In the genomic region with DNA sequence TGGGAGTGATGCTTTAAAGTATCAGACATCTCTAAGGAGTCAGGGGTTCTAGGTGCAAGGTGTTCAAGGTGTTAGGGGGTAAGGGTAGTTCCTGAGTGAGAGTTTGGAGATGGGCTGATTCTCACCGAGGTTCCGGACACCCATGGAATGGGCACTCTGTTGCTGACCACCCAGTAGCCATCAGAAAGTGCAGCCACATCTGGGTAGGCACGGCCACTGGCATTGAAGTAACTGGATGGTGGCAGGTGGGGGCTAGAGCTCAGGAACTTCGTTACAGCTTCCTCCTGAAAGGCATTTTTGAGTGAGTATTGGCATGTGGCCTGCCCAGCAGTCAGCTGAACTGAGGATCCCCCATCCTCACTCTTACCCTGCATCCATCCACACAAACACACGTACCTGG, we compare ENCODE assay signal across 21 cellular contexts. TPM values are rescaled to one million over a fixed set of nuclear protein-coding genes. Genes with fewer than 3 reads are reported as not detected.
DNase-seq lines count a peak whose midpoint lies in the region; ATAC-seq and TF ChIP-seq lines count a peak whose summit lies in the region.
"Had no signal": no experiment of that assay in that cellular context is flagged by ENCODE, and none has a peak within 500 bp of the region (broad histone marks: within the 10 kb centered on the region; RNA-seq: fewer than 3 reads in every experiment).

No MANE protein-coding gene starts in this region.

- H3K27ac ChIP-seq in tibial artery: peak overlapping the region; percentile 3 to 34
- H3K27ac ChIP-seq: SJSA1 had no signal

- H3K27ac Mint-ChIP-seq in IgD-negative memory B cell (peak overlapping the region; percentile 10 to 70 (median 21)), neural crest cell (ENCODE audit: unreplicated experiment) (no peak overlapping the region)

- TF ChIP-seq CTCF in neural crest cell (conservative IDR thresholded peaks at IDR 0.05) (no peak), tibial artery (IDR thresholded peaks at IDR 0.05) (no peak)

- H3K27me3 Mint-ChIP-seq in IgD-negative memory B cell: no peaks in the 10 kb centered on the region
- H3K27me3 Mint-ChIP-seq in neural crest cell (ENCODE audit: low read depth): no peaks in the 10 kb centered on the region

- no peaks in the 10 kb centered on the region for H3K27me3 ChIP-seq in tibial artery
- H3K27me3 ChIP-seq: SJSA1 had no signal

- no peaks in the 10 kb centered on the region for H3K9me3 ChIP-seq in tibial artery
- H3K9me3 ChIP-seq: SJSA1 had no signal

- no peaks in the 10 kb centered on the region for H3K9me3 Mint-ChIP-seq in IgD-negative memory B cell
- H3K9me3 Mint-ChIP-seq in neural crest cell: no peaks in the 10 kb centered on the region

- no peak overlapping the region for H3K4me3 ChIP-seq in tibial artery
- H3K4me3 ChIP-seq: SJSA1 had no signal

- peak; percentile 41 for DNase-seq in activated effector memory CD4-positive, alpha-beta T cell treated with anti-CD3 and anti-CD28 coated beads, Interleukin-2, amount 50 U/mL, for 16 hours
- DNase-seq in activated effector memory CD4-positive, alpha-beta T cell treated with Interleukin-2 at 50 U/mL for 16 hours: no peak
- DNase-seq in neural crest cell (ENCODE audit: low read depth, low spot score) (no peak), tibial artery (no peak), NCI-H187 (lab: John Stamatoyannopoulos, UW) (no peak)
- DNase-seq: 8988T, ACHN, DMS153, DND-41, KG1, MM.1S, NCI-H1694, NCI-H2081, NCI-H2227 treated with DMSO at 0.1 percent for 48 hours, NCI-H69, Right ventricle myocardium superior, RPMI8226 had no signal

- H3K36me3 ChIP-seq in tibial artery: peaks cover 22 to 45% (median 27%) of the 10 kb centered on the region in 3 donors

- peaks cover 0 to 52% (median 34%) of the 10 kb centered on the region in 4 donors for H3K4me1 ChIP-seq in tibial artery

- H3K36me3 Mint-ChIP-seq in IgD-negative memory B cell (peaks cover 2% of the 10 kb centered on the region), neural crest cell (ENCODE audit: low read depth) (peaks cover 7% of the 10 kb centered on the region)

- peaks cover 3 to 18% (median 16%) of the 10 kb centered on the region in 3 donors for H3K4me1 Mint-ChIP-seq in IgD-negative memory B cell
- H3K4me1 Mint-ChIP-seq in neural crest cell: peaks cover 11% of the 10 kb centered on the region

- ATAC-seq in HG03135 (IDR thresholded peaks at IDR 0.05; ENCODE audit: unreplicated experiment): no peak
- ATAC-seq: HCT116 had no signal

- H3K4me3 Mint-ChIP-seq in IgD-negative memory B cell (peak overlapping the region in 1 of 4 donors; percentile 47), neural crest cell (peak overlapping the region; percentile 67)

- intact Hi-C loops in tibial artery (cut with DNase I; ENCODE audit: low total_unique reads): no loop called here

RNA-seq across cellular contexts. Expression of a gene that starts 3.0 kb away (rescaled TPM):
- polyA plus RNA-seq in IgD-negative memory B cell: 256 TPM
- 133 and 143 TPM in 2 replicates for total RNA-seq in neural crest cell

RNA-seq across cellular contexts. Expression of a gene that starts 4.2 kb away (rescaled TPM):
- polyA plus RNA-seq in IgD-negative memory B cell: 163 TPM
- total RNA-seq in neural crest cell: 41.0 and 44.7 TPM in 2 replicates

RNA-seq across cellular contexts. Expression of a gene that starts 11.5 kb away (rescaled TPM):
- polyA plus RNA-seq in IgD-negative memory B cell: 80.5 TPM
- 120 and 121 TPM in 2 replicates for total RNA-seq in neural crest cell

RNA-seq across cellular contexts. Expression of a gene that starts 11.6 kb away (rescaled TPM):
- 26.6 TPM for polyA plus RNA-seq in IgD-negative memory B cell
- 22.5 and 23.7 TPM in 2 replicates for total RNA-seq in neural crest cell

RNA-seq across cellular contexts. Expression of a gene that starts 40.6 kb away (rescaled TPM):
- 0.06 TPM for polyA plus RNA-seq in IgD-negative memory B cell
- 37.5 and 40.4 TPM in 2 replicates for total RNA-seq in neural crest cell
